ENCODE assay signal across 1 cellular context in the genomic region with DNA sequence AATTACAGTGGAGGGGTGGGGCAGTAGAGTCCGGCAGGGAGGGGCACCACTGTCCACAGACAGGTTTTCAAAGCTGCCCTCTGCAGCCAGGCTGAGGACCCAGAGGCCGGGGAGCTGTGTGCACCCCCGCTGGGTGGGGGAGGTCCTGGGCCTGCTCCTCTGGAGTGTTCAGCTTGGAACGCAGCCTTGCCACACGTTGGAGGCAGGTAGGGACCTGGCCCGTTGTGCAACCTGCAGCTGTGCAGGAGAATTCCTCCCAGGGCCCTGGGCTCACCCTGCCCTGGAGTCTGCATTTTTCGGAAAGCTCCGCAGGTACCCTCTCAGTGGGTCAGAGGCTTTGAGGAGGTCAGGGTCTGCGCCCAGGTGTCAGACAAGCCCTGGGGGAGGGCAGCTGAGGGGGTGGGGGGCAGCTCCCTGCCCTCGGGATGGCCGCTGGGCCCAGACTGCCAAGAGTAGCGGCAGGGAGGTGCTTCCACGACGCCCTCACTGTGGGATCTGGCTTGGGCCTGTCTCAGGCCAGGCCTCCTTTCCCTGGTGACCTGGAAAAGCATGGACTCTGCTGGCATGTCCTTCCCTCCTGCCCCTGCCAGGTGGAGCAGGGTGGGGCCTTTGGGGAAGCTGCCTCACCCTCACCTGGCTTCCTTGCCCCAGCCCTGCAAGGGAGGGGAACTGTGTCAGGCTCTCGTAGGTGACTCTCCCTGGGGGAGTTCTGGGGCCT.
TF ChIP-seq lines count a peak whose summit lies in the region.

No MANE protein-coding gene starts in this region.

TF ChIP-seq in H1, 55 proteins besides CTCF, POLR2A, EP300 and RAD21:
- TF ChIP-seq SRF (IDR thresholded peaks at IDR 0.05; ENCODE audit: low read depth, low read length), result no peak
- no peak for TF ChIP-seq TBP (IDR thresholded peaks at IDR 0.05; ENCODE audit: low read depth, low read length)
- TF ChIP-seq RXRA (IDR thresholded peaks at IDR 0.05; ENCODE audit: insufficient read depth, low read depth, low read length), result no peak
- TF ChIP-seq SIN3A (conservative IDR thresholded peaks at IDR 0.05 in 1 of 2, IDR thresholded peaks at IDR 0.05 in 1 of 2; ENCODE audit: low read depth in 1 of 2, low read length in 2 of 2), result no peak
- TF ChIP-seq BCL11A (IDR thresholded peaks at IDR 0.05; ENCODE audit: low read depth in 2 of 2, low read length in 2 of 2), result no peak
- no peak for TF ChIP-seq SP2 (IDR thresholded peaks at IDR 0.05; ENCODE audit: low read length)
- no peak for TF ChIP-seq JUND (IDR thresholded peaks at IDR 0.05; ENCODE audit: low read length)
- TF ChIP-seq SAP30 (IDR thresholded peaks at IDR 0.05; ENCODE audit: insufficient read depth, insufficient replicate concordance, low read length), result no peak
- no peak for TF ChIP-seq JUN (IDR thresholded peaks at IDR 0.05; ENCODE audit: low read depth, low read length)
- TF ChIP-seq NRF1 (IDR thresholded peaks at IDR 0.05; ENCODE audit: low read depth, low read length), result no peak
- no peak for TF ChIP-seq ASH2L (IDR thresholded peaks at IDR 0.05; ENCODE audit: low read length)
- no peak for TF ChIP-seq USF2 (IDR thresholded peaks at IDR 0.05; ENCODE audit: low read length)
- no peak for TF ChIP-seq TEAD4 (IDR thresholded peaks at IDR 0.05; ENCODE audit: low read depth, low read length)
- no peak for TF ChIP-seq CBX5 (IDR thresholded peaks at IDR 0.05; ENCODE audit: low read depth, low read length)
- no peak for TF ChIP-seq EGR1 (IDR thresholded peaks at IDR 0.05; ENCODE audit: borderline replicate concordance, low read depth, low read length)
- TF ChIP-seq CTBP2 (IDR thresholded peaks at IDR 0.05; ENCODE audit: borderline replicate concordance, insufficient read depth, insufficient read length, low read length), result no peak
- TF ChIP-seq CHD1 (IDR thresholded peaks at IDR 0.05; ENCODE audit: low read depth, low read length), result no peak
- no peak for TF ChIP-seq ATF2 (IDR thresholded peaks at IDR 0.05; ENCODE audit: low read length)
